1 cellular context compared by ENCODE assay signal in the genomic region with DNA sequence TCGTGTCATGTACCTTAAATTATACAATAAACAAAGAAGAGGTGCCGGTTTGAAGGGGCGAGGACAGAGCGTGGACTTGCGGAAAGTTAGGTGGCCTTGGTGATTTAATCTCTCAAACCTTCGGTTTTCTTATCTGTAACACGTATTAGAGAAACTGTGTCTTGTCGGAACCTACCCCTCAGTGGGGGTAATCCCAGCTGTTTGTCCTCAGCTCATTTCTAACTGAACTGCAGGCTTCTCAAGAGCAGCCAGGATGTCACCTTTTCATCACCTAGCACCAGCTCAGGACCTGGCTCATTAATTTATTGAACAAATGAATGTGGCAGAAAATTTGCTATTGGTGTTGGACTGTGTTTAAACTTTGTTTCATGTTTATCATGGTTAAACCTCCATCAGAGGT.
TF ChIP-seq lines count a peak whose summit lies in the region.

No MANE protein-coding gene starts in this region.

TF ChIP-seq in WTC11, 78 proteins besides CTCF, POLR2A, EP300 and RAD21 (continued from another document):
- TF ChIP-seq, protein P1, sequence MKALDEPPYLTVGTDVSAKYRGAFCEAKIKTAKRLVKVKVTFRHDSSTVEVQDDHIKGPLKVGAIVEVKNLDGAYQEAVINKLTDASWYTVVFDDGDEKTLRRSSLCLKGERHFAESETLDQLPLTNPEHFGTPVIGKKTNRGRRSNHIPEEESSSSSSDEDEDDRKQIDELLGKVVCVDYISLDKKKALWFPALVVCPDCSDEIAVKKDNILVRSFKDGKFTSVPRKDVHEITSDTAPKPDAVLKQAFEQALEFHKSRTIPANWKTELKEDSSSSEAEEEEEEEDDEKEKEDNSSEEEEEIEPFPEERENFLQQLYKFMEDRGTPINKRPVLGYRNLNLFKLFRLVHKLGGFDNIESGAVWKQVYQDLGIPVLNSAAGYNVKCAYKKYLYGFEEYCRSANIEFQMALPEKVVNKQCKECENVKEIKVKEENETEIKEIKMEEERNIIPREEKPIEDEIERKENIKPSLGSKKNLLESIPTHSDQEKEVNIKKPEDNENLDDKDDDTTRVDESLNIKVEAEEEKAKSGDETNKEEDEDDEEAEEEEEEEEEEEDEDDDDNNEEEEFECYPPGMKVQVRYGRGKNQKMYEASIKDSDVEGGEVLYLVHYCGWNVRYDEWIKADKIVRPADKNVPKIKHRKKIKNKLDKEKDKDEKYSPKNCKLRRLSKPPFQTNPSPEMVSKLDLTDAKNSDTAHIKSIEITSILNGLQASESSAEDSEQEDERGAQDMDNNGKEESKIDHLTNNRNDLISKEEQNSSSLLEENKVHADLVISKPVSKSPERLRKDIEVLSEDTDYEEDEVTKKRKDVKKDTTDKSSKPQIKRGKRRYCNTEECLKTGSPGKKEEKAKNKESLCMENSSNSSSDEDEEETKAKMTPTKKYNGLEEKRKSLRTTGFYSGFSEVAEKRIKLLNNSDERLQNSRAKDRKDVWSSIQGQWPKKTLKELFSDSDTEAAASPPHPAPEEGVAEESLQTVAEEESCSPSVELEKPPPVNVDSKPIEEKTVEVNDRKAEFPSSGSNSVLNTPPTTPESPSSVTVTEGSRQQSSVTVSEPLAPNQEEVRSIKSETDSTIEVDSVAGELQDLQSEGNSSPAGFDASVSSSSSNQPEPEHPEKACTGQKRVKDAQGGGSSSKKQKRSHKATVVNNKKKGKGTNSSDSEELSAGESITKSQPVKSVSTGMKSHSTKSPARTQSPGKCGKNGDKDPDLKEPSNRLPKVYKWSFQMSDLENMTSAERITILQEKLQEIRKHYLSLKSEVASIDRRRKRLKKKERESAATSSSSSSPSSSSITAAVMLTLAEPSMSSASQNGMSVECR (CRISPR knock-in tag; IDR thresholded peaks at IDR 0.05; ENCODE audit: borderline replicate concordance): no peak
- TF ChIP-seq PRDM15 (CRISPR knock-in tag; IDR thresholded peaks at IDR 0.05) (no peak), SMAD3 (CRISPR knock-in tag; IDR thresholded peaks at IDR 0.05; ENCODE audit: borderline replicate concordance) (no peak), JUN (CRISPR knock-in tag; IDR thresholded peaks at IDR 0.05) (no peak), ETV6 (CRISPR knock-in tag; IDR thresholded peaks at IDR 0.05) (no peak), E2F1 (CRISPR knock-in tag; IDR thresholded peaks at IDR 0.05) (no peak), MXD4 (CRISPR knock-in tag; IDR thresholded peaks at IDR 0.05; ENCODE audit: borderline replicate concordance) (no peak), E2F4 (CRISPR knock-in tag; IDR thresholded peaks at IDR 0.05; ENCODE audit: borderline replicate concordance, low read depth) (no peak)
